ENCODE assay signal across 28 cellular contexts in the genomic region with DNA sequence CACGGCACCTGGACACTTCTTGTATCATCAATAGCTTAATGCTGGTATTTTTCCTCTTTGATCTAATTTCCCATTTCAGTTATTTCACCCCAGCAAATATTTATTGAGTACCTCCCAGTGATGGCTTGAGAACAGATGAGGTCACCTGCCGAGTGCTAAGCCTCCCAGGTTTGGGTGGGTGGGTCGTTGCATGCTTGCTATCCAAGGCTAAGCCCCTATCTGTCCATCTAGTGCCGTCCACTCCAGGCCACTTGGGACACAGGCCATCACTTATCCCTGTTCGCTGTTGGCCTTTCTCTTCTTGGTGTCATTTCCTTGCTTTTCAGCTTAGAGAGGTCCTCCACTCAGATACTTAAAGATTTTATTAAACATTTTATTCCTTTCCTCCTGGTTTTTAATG. TPM values are rescaled to one million over a fixed set of nuclear protein-coding genes. Genes with fewer than 3 reads are reported as not detected.
"Had no signal": no experiment of that assay in that cellular context is flagged by ENCODE, and none has a peak within 500 bp of the region (broad histone marks: within the 10 kb centered on the region; RNA-seq: fewer than 3 reads in every experiment).

No MANE protein-coding gene starts in this region.

- H3K4me3 ChIP-seq: heart right ventricle, hepatocyte, left ventricle myocardium inferior, lung, neural progenitor cell, right atrium auricular region, spleen, tibial nerve, uterus had no signal

- H3K27me3 ChIP-seq: heart right ventricle, hepatocyte, neural progenitor cell, neutrophil, right atrium auricular region, spleen, tibial nerve, uterus had no signal

- H3K4me1 Mint-ChIP-seq: neural progenitor cell; stimulated activated naive CD8-positive, alpha-beta T cell treated with anti-CD3 and anti-CD28 coated beads, Interleukin-15, amount 100 ng/mL, for 72 hours had no signal

- H2AFZ ChIP-seq: hepatocyte, neural progenitor cell, parathyroid adenoma had no signal

- DNase-seq: heart right ventricle; islet precursor cell; left ventricle myocardium inferior; mesendoderm; naive B cell; occipital lobe; small intestine; spleen; stimulated activated CD4-positive, alpha-beta T cell treated with anti-CD3 and anti-CD28 coated beads, Interleukin-4, amount 100 ng/mL, for 24 hours; stimulated activated naive CD4-positive, alpha-beta T cell treated with Interleukin-2 at 50 U/mL for 16 hours; stimulated activated naive CD8-positive, alpha-beta T cell treated with anti-CD3 and anti-CD28 coated beads, Interleukin-15, amount 100 ng/mL, for 72 hours; substantia nigra; uterus had no signal

- H3K4me1 ChIP-seq: parathyroid adenoma, right atrium auricular region, tibial nerve, uterus had no signal

- H3K27ac Mint-ChIP-seq: mesothelial cell of epicardium; nephron; neural progenitor cell; progenitor cell of endocrine pancreas; stimulated activated memory B cell treated with anti-CD40 and anti-IgM and Interleukin-4, amounts not matched to agents 10 μg/mL and 1 μg/mL and 100 μg/mL, for 72 hours; type B pancreatic cell had no signal

- H3K9me3 ChIP-seq: heart right ventricle, left ventricle myocardium inferior, neutrophil, right atrium auricular region, spleen, tibial nerve, uterus had no signal

- FAIRE-seq: small intestine had no signal

- ATAC-seq: heart right ventricle; sciatic nerve; stimulated activated memory B cell treated with anti-CD40 and anti-IgM and Interleukin-4, amounts not matched to agents 10 μg/mL and 1 μg/mL and 100 μg/mL, for 72 hours; stimulated activated naive CD8-positive, alpha-beta T cell treated with anti-CD3 and anti-CD28 coated beads, Interleukin-15, amount 100 ng/mL, for 72 hours had no signal

- H3K4me2 ChIP-seq: hepatocyte, neural progenitor cell had no signal

- H3K9me3 Mint-ChIP-seq: mesothelial cell of epicardium; naive B cell; nephron; neural progenitor cell; stimulated activated memory B cell treated with anti-CD40 and anti-IgM and Interleukin-4, amounts not matched to agents 10 μg/mL and 1 μg/mL and 100 μg/mL, for 72 hours; stimulated activated naive CD8-positive, alpha-beta T cell treated with anti-CD3 and anti-CD28 coated beads, Interleukin-15, amount 100 ng/mL, for 72 hours; type B pancreatic cell had no signal

- H3K27me3 Mint-ChIP-seq: naive B cell; progenitor cell of endocrine pancreas; stimulated activated memory B cell treated with anti-CD40 and anti-IgM and Interleukin-4, amounts not matched to agents 10 μg/mL and 1 μg/mL and 100 μg/mL, for 72 hours; stimulated activated naive CD8-positive, alpha-beta T cell treated with anti-CD3 and anti-CD28 coated beads, Interleukin-15, amount 100 ng/mL, for 72 hours; type B pancreatic cell had no signal

- H3K9ac ChIP-seq: neural progenitor cell, parathyroid adenoma had no signal

- H3K4me3 Mint-ChIP-seq: mesothelial cell of epicardium; naive B cell; nephron; neural progenitor cell; stimulated activated memory B cell treated with anti-CD40 and anti-IgM and Interleukin-4, amounts not matched to agents 10 μg/mL and 1 μg/mL and 100 μg/mL, for 72 hours; stimulated activated naive CD8-positive, alpha-beta T cell treated with anti-CD3 and anti-CD28 coated beads, Interleukin-15, amount 100 ng/mL, for 72 hours; type B pancreatic cell had no signal

- H3K36me3 ChIP-seq: neural progenitor cell, uterus had no signal

- H3K27ac ChIP-seq: heart right ventricle, hepatocyte, left ventricle myocardium inferior, neural progenitor cell, neutrophil, parathyroid adenoma, right atrium auricular region, spleen, tibial nerve, uterus had no signal

RNA-seq across cellular contexts. Expression of gene NNAT, which starts 10.8 kb away (rescaled TPM):
- total RNA-seq: hepatocyte, mononuclear cell, pulmonary artery endothelial cell had no signal
